In genomic region chr11:70489276-70489675, GRCh38 we compare ENCODE assay signal across 13 cellular contexts.
DNase-seq lines count a peak whose midpoint lies in the region; ATAC-seq and TF ChIP-seq lines count a peak whose summit lies in the region.
"Had no signal": no experiment of that assay in that cellular context is flagged by ENCODE, and none has a peak within 500 bp of the region (broad histone marks: within the 10 kb centered on the region; RNA-seq: fewer than 3 reads in every experiment).

No MANE protein-coding gene starts in this region.

- H3K36me3 Mint-ChIP-seq in CD14-positive monocyte = no peaks in the 10 kb centered on the region
- H3K36me3 Mint-ChIP-seq: CD8-positive, alpha-beta memory T cell had no signal

- no peak for TF ChIP-seq CTCF in CD14-positive monocyte (IDR thresholded peaks at IDR 0.05)
- TF ChIP-seq CTCF in RWPE2 (IDR thresholded peaks at IDR 0.05; ENCODE audit: poor library complexity, severe bottlenecking) = no peak
- TF ChIP-seq CTCF in lower lobe of right lung (IDR thresholded peaks at IDR 0.05) = no peak
- TF ChIP-seq CTCF in spleen (IDR thresholded peaks at IDR 0.05 in 8 of 11, conservative IDR thresholded peaks at IDR 0.05 in 3 of 11) = no peak
- no peak for TF ChIP-seq CTCF in suprapubic skin (IDR thresholded peaks at IDR 0.05)

- TF ChIP-seq POLR2A in spleen (IDR thresholded peaks at IDR 0.05) (no peak), suprapubic skin (IDR thresholded peaks at IDR 0.05) (no peak)

- H3K4me3 ChIP-seq in RWPE2 (ENCODE audit: severe bottlenecking) = no peak overlapping the region
- H3K4me3 ChIP-seq in lower lobe of right lung = no peak overlapping the region
- no peak overlapping the region for H3K4me3 ChIP-seq in spleen
- no peak overlapping the region for H3K4me3 ChIP-seq in suprapubic skin
- H3K4me3 ChIP-seq: A549, GM23248 had no signal

- H3K9me3 Mint-ChIP-seq in CD14-positive monocyte = peaks cover 13 to 26% (median 20%) of the 10 kb centered on the region in 7 donors

- 90 to 97% (median 94%) methylated on average over 6 of the region's 6 CpGs for WGBS in spleen, 5 donors
- WGBS in suprapubic skin = 89% methylated on average over 6 of the region's 6 CpGs

- no peaks in the 10 kb centered on the region for H3K4me1 ChIP-seq in RWPE2 (ENCODE audit: insufficient read depth, poor library complexity, severe bottlenecking)
- H3K4me1 ChIP-seq in lower lobe of right lung = no peaks in the 10 kb centered on the region
- no peaks in the 10 kb centered on the region for H3K4me1 ChIP-seq in spleen
- H3K4me1 ChIP-seq in suprapubic skin = no peaks in the 10 kb centered on the region
- H3K4me1 ChIP-seq: A549, Caco-2 had no signal

- H3K4me3 Mint-ChIP-seq in CD14-positive monocyte = no peak overlapping the region
- H3K4me3 Mint-ChIP-seq: CD8-positive, alpha-beta memory T cell had no signal

- no peak overlapping the region for H3K27ac ChIP-seq in RWPE2 (ENCODE audit: poor library complexity, severe bottlenecking)
- H3K27ac ChIP-seq in lower lobe of right lung = no peak overlapping the region
- H3K27ac ChIP-seq in spleen = no peak overlapping the region
- H3K27ac ChIP-seq in suprapubic skin = no peak overlapping the region
- H3K27ac ChIP-seq: A549, GM23248 had no signal

- H3K27ac Mint-ChIP-seq in CD14-positive monocyte = no peak overlapping the region
- H3K27ac Mint-ChIP-seq: CD8-positive, alpha-beta memory T cell had no signal

- peaks cover 0 to 4% (median 2%) of the 10 kb centered on the region in 3 donors for H3K27me3 Mint-ChIP-seq in CD14-positive monocyte (ENCODE audit: low read depth in 3 of 3)

- ATAC-seq in RWPE2 (ENCODE audit: low read depth) (no peak), lower lobe of right lung (no peak)
- ATAC-seq: A549, HCT116, HepG2 had no signal

- H3K4me1 Mint-ChIP-seq in CD14-positive monocyte = peaks cover 11% of the 10 kb centered on the region
- H3K4me1 Mint-ChIP-seq: CD8-positive, alpha-beta memory T cell had no signal

- H3K9me3 ChIP-seq in RWPE2 (ENCODE audit: severe bottlenecking) (no peaks in the 10 kb centered on the region), lower lobe of right lung (no peaks in the 10 kb centered on the region), spleen (peaks cover 0 to 31% (median 25%) of the 10 kb centered on the region in 8 donors), suprapubic skin (peaks cover 5% of the 10 kb centered on the region)
- H3K9me3 ChIP-seq: A549 had no signal

- intact Hi-C loops in CD14-positive monocyte (cut with micrococcal nuclease) (no loop called here), lower lobe of right lung (cut with DNase I) (no loop called here), spleen (cut with DNase I; ENCODE audit: low total_unique reads) (no loop called here)

- H3K36me3 ChIP-seq in RWPE2 (ENCODE audit: low read depth) (no peaks in the 10 kb centered on the region), lower lobe of right lung (no peaks in the 10 kb centered on the region), spleen (no peaks in the 10 kb centered on the region), suprapubic skin (no peaks in the 10 kb centered on the region)

- peak; percentile 32 for DNase-seq in CD14-positive monocyte (ENCODE audit: low spot score)
- peak; percentile 19 for DNase-seq in RWPE2 (ENCODE audit: low spot score)
- DNase-seq in lower lobe of right lung = peak; percentile 14
- peak; percentile 13 for DNase-seq in spleen
- no peak for DNase-seq in NOMO-1 treated with dmso at 0.1 percent for 144 hours (lab: John Stamatoyannopoulos, UW; ENCODE audit: unreplicated experiment)
- DNase-seq in suprapubic skin (ENCODE audit: low spot score in 2 of 2) = no peak
- no peak for DNase-seq in DMS 273 (lab: John Stamatoyannopoulos, UW; ENCODE audit: unreplicated experiment)
- DNase-seq: Caco-2, GM23248 had no signal

- no peaks in the 10 kb centered on the region for H3K27me3 ChIP-seq in RWPE2 (ENCODE audit: insufficient read depth, poor library complexity, severe bottlenecking)
- no peaks in the 10 kb centered on the region for H3K27me3 ChIP-seq in lower lobe of right lung (ENCODE audit: low read depth)
- H3K27me3 ChIP-seq in spleen (replicated peaks in 1 of 7) = no peaks in the 10 kb centered on the region
- H3K27me3 ChIP-seq in suprapubic skin = no peaks in the 10 kb centered on the region

- TF ChIP-seq EP300 in suprapubic skin (IDR thresholded peaks at IDR 0.05) = no peak

Comparison
In these comparisons a context has a peak if more than half of its experiments do, and no peak if none do; other contexts are left out.
1. DNase-seq: peak in CD14-positive monocyte (single experiment), RWPE2 (single experiment), lower lobe of right lung (single experiment) and spleen (single experiment); none in NOMO-1 treated with dmso at 0.1 percent for 144 hours (single experiment), suprapubic skin (0 of 2) and DMS 273 (single experiment).